In genomic region chr7:155645652-155646051, GRCh38 we compare ENCODE assay signal across 8 cellular contexts. TPM values are rescaled to one million over a fixed set of nuclear protein-coding genes. Genes with fewer than 3 reads are reported as not detected.
DNase-seq lines count a peak whose midpoint lies in the region; ATAC-seq and TF ChIP-seq lines count a peak whose summit lies in the region.

No MANE protein-coding gene starts in this region.

- peak overlapping the region; percentile 87 for H3K4me2 ChIP-seq in BLaER1

- H3K27me3 ChIP-seq in BLaER1 (no peaks in the 10 kb centered on the region), ectodermal cell (ENCODE audit: control insufficient read depth, insufficient read depth, low read length, poor library complexity, severe bottlenecking) (no peaks in the 10 kb centered on the region)

- peaks cover 31% of the 10 kb centered on the region for H3K4me1 Mint-ChIP-seq in neural crest cell

- H3K36me3 ChIP-seq in BLaER1 (peaks cover 61% of the 10 kb centered on the region), ectodermal cell (ENCODE audit: control insufficient read depth, insufficient read depth, low read length) (peaks cover 43% of the 10 kb centered on the region)

- no peaks in the 10 kb centered on the region for H3K27me3 Mint-ChIP-seq in neural crest cell (ENCODE audit: low read depth)

- peaks cover 36% of the 10 kb centered on the region for H3K9me3 ChIP-seq in BLaER1
- H3K9me3 ChIP-seq in ectodermal cell (ENCODE audit: control insufficient read depth, low read length): peaks cover 10% of the 10 kb centered on the region

- H3K9me3 Mint-ChIP-seq in neural crest cell: peaks cover 16% of the 10 kb centered on the region

- H3K4me1 ChIP-seq in BLaER1 (peaks cover 25% of the 10 kb centered on the region), ectodermal cell (ENCODE audit: control insufficient read depth, insufficient read depth, low read length) (peaks cover 8% of the 10 kb centered on the region)

- H3K27ac ChIP-seq in BLaER1: peak overlapping the region; percentile 99
- no peak overlapping the region for H3K27ac ChIP-seq in ectodermal cell (ENCODE audit: insufficient read depth, low read depth, low read length, poor library complexity, severe bottlenecking)

- DNase-seq in LNCaP clone FGC (ENCODE audit: low read depth) (no peak), neural crest cell (ENCODE audit: low read depth, low spot score) (no peak), NOMO-1 treated with DMSO at 0.1 percent for 48 hours (lab: John Stamatoyannopoulos, UW; ENCODE audit: unreplicated experiment) (no peak), D341Med (ENCODE audit: low spot score) (no peak)

- peak overlapping the region; percentile 100 for H3K27ac Mint-ChIP-seq in neural crest cell (ENCODE audit: unreplicated experiment)

- no peak for TF ChIP-seq CTCF in LNCaP clone FGC (IDR thresholded peaks at IDR 0.05; ENCODE audit: control insufficient read depth, extremely low read depth, insufficient read depth)
- TF ChIP-seq CTCF in neural crest cell (conservative IDR thresholded peaks at IDR 0.05): no peak

- H3K36me3 Mint-ChIP-seq in neural crest cell (ENCODE audit: low read depth): peaks cover 71% of the 10 kb centered on the region

- peak overlapping the region; percentile 98 for H3K4me3 Mint-ChIP-seq in neural crest cell

- 56 to 57% methylated on average over 6 to 7 of the region's 7 CpGs for WGBS in ectodermal cell, 2 experiments

- peak overlapping the region; percentile 99 for H3K9ac ChIP-seq in BLaER1

- H3K4me3 ChIP-seq in BLaER1 (peak overlapping the region; percentile 98), LNCaP clone FGC (ENCODE audit: low read depth, low read length) (peak overlapping the region; percentile 96), ectodermal cell (ENCODE audit: insufficient read depth, low read depth, low read length) (peak overlapping the region; percentile 97)

- no peak for ATAC-seq in GM21825 (IDR thresholded peaks at IDR 0.05; ENCODE audit: unreplicated experiment)
- no peak for ATAC-seq in GM21737 (IDR thresholded peaks at IDR 0.05; ENCODE audit: unreplicated experiment)

- peaks cover 58% of the 10 kb centered on the region for H4K20me1 ChIP-seq in BLaER1

RNA-seq across cellular contexts. Expression of gene RBM33, which starts 1.2 kb away (rescaled TPM):
- polyA plus RNA-seq in ectodermal cell (2013, experiment 1 of 4): 47.2 TPM
- 44.3 TPM for polyA plus RNA-seq in ectodermal cell (2013, experiment 2 of 4)
- 40.9 TPM for polyA plus RNA-seq in ectodermal cell (2013, experiment 3 of 4)
- polyA plus RNA-seq in ectodermal cell (2013, experiment 4 of 4): 52.7 TPM
- total RNA-seq in neural crest cell: 73.2 and 74.6 TPM in 2 replicates
